In the genomic region with DNA sequence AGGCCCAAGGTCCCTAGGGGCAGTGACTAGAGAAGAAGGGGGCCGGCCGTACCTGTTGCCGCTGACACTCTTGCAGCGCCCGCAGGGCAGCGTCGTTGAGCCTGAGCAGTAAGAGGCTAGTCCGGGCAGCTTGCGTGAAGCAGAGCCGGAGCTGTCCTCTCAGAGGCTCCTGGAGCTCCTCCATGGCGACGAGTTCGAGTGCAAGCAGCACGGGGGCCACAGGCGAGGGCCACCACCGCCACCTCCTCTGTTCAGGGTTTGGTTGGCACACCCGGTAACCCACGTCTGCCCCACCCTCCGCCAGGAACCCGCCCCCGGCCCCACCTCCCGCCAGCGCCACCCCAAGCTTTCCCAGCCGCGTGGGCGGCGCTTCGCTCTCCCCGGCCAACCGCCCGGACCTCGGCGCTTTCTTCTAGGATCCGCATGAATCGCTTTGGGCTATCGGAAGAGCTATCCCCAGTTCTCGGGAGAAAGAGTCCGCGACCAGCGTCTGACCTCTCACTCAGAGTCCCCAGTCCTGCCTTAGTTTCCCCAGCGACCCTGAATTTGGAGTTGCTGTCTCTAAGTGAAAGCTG, we compare ENCODE assay signal across 8 cellular contexts. TPM values are rescaled to one million over a fixed set of nuclear protein-coding genes. Genes with fewer than 3 reads are reported as not detected.
DNase-seq lines count a peak whose midpoint lies in the region; ATAC-seq and TF ChIP-seq lines count a peak whose summit lies in the region.

A gene with protein sequence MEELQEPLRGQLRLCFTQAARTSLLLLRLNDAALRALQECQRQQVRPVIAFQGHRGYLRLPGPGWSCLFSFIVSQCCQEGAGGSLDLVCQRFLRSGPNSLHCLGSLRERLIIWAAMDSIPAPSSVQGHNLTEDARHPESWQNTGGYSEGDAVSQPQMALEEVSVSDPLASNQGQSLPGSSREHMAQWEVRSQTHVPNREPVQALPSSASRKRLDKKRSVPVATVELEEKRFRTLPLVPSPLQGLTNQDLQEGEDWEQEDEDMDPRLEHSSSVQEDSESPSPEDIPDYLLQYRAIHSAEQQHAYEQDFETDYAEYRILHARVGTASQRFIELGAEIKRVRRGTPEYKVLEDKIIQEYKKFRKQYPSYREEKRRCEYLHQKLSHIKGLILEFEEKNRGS (minus strand): TSS at position 249 of the 575 bp plus-strand sequence. CDS start 65 bp downstream, at position 184.

- peaks cover 26% of the 10 kb centered on the region for H3K79me2 ChIP-seq in Karpas-422 (ENCODE audit: low read length)
- H3K79me2 ChIP-seq in trophoblast cell (ENCODE audit: control insufficient read depth, insufficient read depth, low read length, poor library complexity): no peaks in the 10 kb centered on the region

- H3K9me2 ChIP-seq in Karpas-422 (replicated peaks; ENCODE audit: insufficient read depth, low read length): no peaks in the 10 kb centered on the region

- peaks cover 25% of the 10 kb centered on the region for H4K20me1 ChIP-seq in Karpas-422 (ENCODE audit: insufficient read depth, low read depth, low read length)

- H3K14ac ChIP-seq in trophoblast cell (ENCODE audit: low read length): peak within 1 kb of the TSS; percentile 29

- H2BK12ac ChIP-seq in trophoblast cell (ENCODE audit: low read length): no peak within 1 kb of the TSS

- peaks cover 26% of the 10 kb centered on the region for H3K4me1 Mint-ChIP-seq in activated naive CD4-positive, alpha-beta T cell treated with anti-CD3 and anti-CD28 coated beads, Interleukin-2, amount 10 ng/mL, durations not matched to agents 7 days and 5 days
- H3K4me1 Mint-ChIP-seq in glutamatergic neuron (ENCODE audit: low read depth, unreplicated experiment): no peaks in the 10 kb centered on the region

- H3K9me3 Mint-ChIP-seq in activated naive CD4-positive, alpha-beta T cell treated with anti-CD3 and anti-CD28 coated beads, Interleukin-2, amount 10 ng/mL, durations not matched to agents 7 days and 5 days: no peaks in the 10 kb centered on the region
- H3K9me3 Mint-ChIP-seq in glutamatergic neuron (ENCODE audit: unreplicated experiment): peaks cover 4% of the 10 kb centered on the region

- WGBS in trophoblast cell (ENCODE audit: extremely low coverage, insufficient coverage, insufficient read length): no CpG with 5 or more reads among the region's 41 CpGs
- WGBS in upper lobe of left lung, 2 donors: 3% methylated on average over 22 of the region's 41 CpGs; no CpG with 5 or more reads in 1 of the 2 donors

- ATAC-seq in GM21717 (IDR thresholded peaks at IDR 0.05; ENCODE audit: unreplicated experiment) (peak; percentile 34), upper lobe of left lung (ENCODE audit: low FRiP score in 2 of 2) (peak; percentile 95 to 96)

- no peak within 1 kb of the TSS for H4K12ac ChIP-seq in trophoblast cell (ENCODE audit: low read depth, low read length)

- peaks cover 18% of the 10 kb centered on the region for H3K36me3 Mint-ChIP-seq in activated naive CD4-positive, alpha-beta T cell treated with anti-CD3 and anti-CD28 coated beads, Interleukin-2, amount 10 ng/mL, durations not matched to agents 7 days and 5 days
- H3K36me3 Mint-ChIP-seq in glutamatergic neuron (ENCODE audit: unreplicated experiment): no peaks in the 10 kb centered on the region

- H3K9ac ChIP-seq in Karpas-422 (ENCODE audit: low read length): peak within 1 kb of the TSS; percentile 100
- no peak within 1 kb of the TSS for H3K9ac ChIP-seq in trophoblast cell (ENCODE audit: low read length)

- peaks cover 2% of the 10 kb centered on the region for H3K79me1 ChIP-seq in trophoblast cell (ENCODE audit: low read length)

- no peak within 1 kb of the TSS; the same call in 1 of the 2 replicates for H2AFZ ChIP-seq in Karpas-422 (ENCODE audit: low read length)
- H2AFZ ChIP-seq in trophoblast cell (ENCODE audit: insufficient read depth, low read length, poor library complexity): peak within 1 kb of the TSS; percentile 95

- H3K9me3 ChIP-seq in Karpas-422 (ENCODE audit: low read length): no peaks in the 10 kb centered on the region
- H3K9me3 ChIP-seq in trophoblast cell (ENCODE audit: insufficient read depth, low read depth, low read length): no peaks in the 10 kb centered on the region
- no peaks in the 10 kb centered on the region for H3K9me3 ChIP-seq in upper lobe of left lung

- H3K4me3 Mint-ChIP-seq in activated naive CD4-positive, alpha-beta T cell treated with anti-CD3 and anti-CD28 coated beads, Interleukin-2, amount 10 ng/mL, durations not matched to agents 7 days and 5 days: peak within 1 kb of the TSS; percentile 91
- peak within 1 kb of the TSS; percentile 82 for H3K4me3 Mint-ChIP-seq in glutamatergic neuron (ENCODE audit: unreplicated experiment)

- H3K27ac ChIP-seq in Karpas-422 (ENCODE audit: low read length) (peak within 1 kb of the TSS; percentile 99), trophoblast cell (ENCODE audit: low read depth, low read length) (no peak within 1 kb of the TSS), upper lobe of left lung (peak within 1 kb of the TSS; percentile 89 to 93 (median 92))

- TF ChIP-seq CTCF in glutamatergic neuron (IDR thresholded peaks at IDR 0.05; ENCODE audit: partially characterized antibody, unreplicated experiment) (no peak), upper lobe of left lung (IDR thresholded peaks at IDR 0.05) (no peak)

- H3K4me2 ChIP-seq in Karpas-422 (ENCODE audit: low read depth, low read length, poor library complexity, severe bottlenecking) (peak within 1 kb of the TSS; percentile 95), trophoblast cell (ENCODE audit: low read length) (peak within 1 kb of the TSS; percentile 73)

- peaks cover 64% of the 10 kb centered on the region for H3K4me1 ChIP-seq in Karpas-422 (ENCODE audit: low read length)
- H3K4me1 ChIP-seq in trophoblast cell (ENCODE audit: control insufficient read depth in 1 of 2, insufficient read depth in 2 of 2, low read length in 2 of 2): peaks cover 3 to 12% of the 10 kb centered on the region in 2 experiments
- H3K4me1 ChIP-seq in upper lobe of left lung: peaks cover 10 to 23% (median 14%) of the 10 kb centered on the region in 4 donors

- H3K27me3 ChIP-seq in Karpas-422 (ENCODE audit: low read length) (no peaks in the 10 kb centered on the region), trophoblast cell (ENCODE audit: insufficient read depth, low read length) (no peaks in the 10 kb centered on the region), upper lobe of left lung (no peaks in the 10 kb centered on the region)

- CTCF ChIA-PET in activated naive CD4-positive, alpha-beta T cell treated with anti-CD3 and anti-CD28 coated beads, Interleukin-2, amount 10 ng/mL, durations not matched to agents 7 days and 5 days (lab: Charles Lee): interaction anchor here (0.8 to 2.2 kb wide), 9 partner anchors 9 to 336 kb away, joined by 3 to 14 read pairs (median 5); a partner anchor contains a TSS

- H4K91ac ChIP-seq in trophoblast cell (ENCODE audit: low read depth, low read length): no peak within 1 kb of the TSS

- peak; percentile 89 for TF ChIP-seq POLR2A in Raji (IDR thresholded peaks at IDR 0.05; ENCODE audit: insufficient read depth, low read depth, low read length)
- peak in 2 of 4 donors; percentile 47 to 61 for TF ChIP-seq POLR2A in upper lobe of left lung (IDR thresholded peaks at IDR 0.05)

- H3K4ac ChIP-seq in trophoblast cell (ENCODE audit: low read depth, low read length): no peak within 1 kb of the TSS

- H3K18ac ChIP-seq in trophoblast cell (ENCODE audit: low read length): no peak within 1 kb of the TSS

- no peak within 1 kb of the TSS for H2BK120ac ChIP-seq in trophoblast cell (ENCODE audit: insufficient read depth, low read length, poor library complexity)

- H4K8ac ChIP-seq in trophoblast cell (ENCODE audit: low read depth, low read length): peak within 1 kb of the TSS; percentile 70

- H2BK5ac ChIP-seq in trophoblast cell (ENCODE audit: low read depth, low read length, poor library complexity): no peak within 1 kb of the TSS

- no peak for TF ChIP-seq EP300 in upper lobe of left lung (IDR thresholded peaks at IDR 0.05)

- peak within 1 kb of the TSS; percentile 92 for H3K27ac Mint-ChIP-seq in activated naive CD4-positive, alpha-beta T cell treated with anti-CD3 and anti-CD28 coated beads, Interleukin-2, amount 10 ng/mL, durations not matched to agents 7 days and 5 days
- no peak within 1 kb of the TSS for H3K27ac Mint-ChIP-seq in glutamatergic neuron (ENCODE audit: unreplicated experiment)

- DNase-seq in DMS53 (lab: John Stamatoyannopoulos, UW) (peak; percentile 88), Karpas-422 (peak; percentile 96), glutamatergic neuron (no peak), trophoblast cell (peak; percentile 79), upper lobe of left lung (peak; percentile 87 to 95)
- peak; percentile 84 for DNase-seq in activated naive CD4-positive, alpha-beta T cell treated with anti-CD3 and anti-CD28 coated beads, Interleukin-2, amount 10 ng/mL, durations not matched to agents 7 days and 5 days

- H3K4me3 ChIP-seq in Karpas-422 (ENCODE audit: low read length) (peak within 1 kb of the TSS; percentile 96), trophoblast cell (ENCODE audit: low read depth, low read length) (peak within 1 kb of the TSS; percentile 61), upper lobe of left lung (peak within 1 kb of the TSS; percentile 65 to 86 (median 70))

- H3K36me3 ChIP-seq in Karpas-422 (ENCODE audit: insufficient read depth, low read length): peaks cover 35% of the 10 kb centered on the region
- H3K36me3 ChIP-seq in trophoblast cell (ENCODE audit: control insufficient read depth in 1 of 2, insufficient read depth in 2 of 2, low read length in 2 of 2): peaks cover 6 to 17% of the 10 kb centered on the region in 2 experiments
- peaks cover 12 to 25% (median 17%) of the 10 kb centered on the region in 4 donors for H3K36me3 ChIP-seq in upper lobe of left lung

- H3K27me3 Mint-ChIP-seq in activated naive CD4-positive, alpha-beta T cell treated with anti-CD3 and anti-CD28 coated beads, Interleukin-2, amount 10 ng/mL, durations not matched to agents 7 days and 5 days: peaks cover 9% of the 10 kb centered on the region
- H3K27me3 Mint-ChIP-seq in glutamatergic neuron (ENCODE audit: unreplicated experiment): no peaks in the 10 kb centered on the region

- no peak within 1 kb of the TSS for H2AK5ac ChIP-seq in trophoblast cell (ENCODE audit: low read length)

- no peak within 1 kb of the TSS for H3K23ac ChIP-seq in trophoblast cell (ENCODE audit: low read length)

RNA-seq across cellular contexts. Expression of the gene that starts here (rescaled TPM):
- total RNA-seq in Karpas-422 (2014; rRNA removed; shearing (Covaris generic); ENCODE audit: low replicate concordance): 522 and 565 TPM in 2 replicates
- total RNA-seq in glutamatergic neuron (ENCODE audit: unreplicated experiment): 0.51 TPM
- polyA plus RNA-seq in trophoblast cell (2013): 1.5 and 1.7 TPM in 2 replicates
- total RNA-seq in upper lobe of left lung: 1 to 10 TPM; 1.7 to 8.4 (median 4.3) TPM

Comparison
In these comparisons a context has a peak if more than half of its experiments do, and no peak if none do; other contexts are left out.
1. RNA of the gene that starts here (total RNA-seq): 522 to 565 TPM in Karpas-422; 1.7 to 8.4 TPM in upper lobe of left lung and 0.51 TPM in glutamatergic neuron (single experiment); every median in the first group is over 10 times any median in the second.
2. Peak in every context shown above with its lines, with median percentiles within 50 percentile points of each other: H3K4me3 ChIP-seq.